6 cellular contexts compared by ENCODE assay signal in genomic region chr15:99586121-99586520, GRCh38.
"Had no signal": no experiment of that assay in that cellular context is flagged by ENCODE, and none has a peak within 500 bp of the region (broad histone marks: within the 10 kb centered on the region; RNA-seq: fewer than 3 reads in every experiment).

No MANE protein-coding gene starts in this region.

- H3K4me2 ChIP-seq: GM23338 had no signal

- H2AFZ ChIP-seq: GM23338 had no signal

- H3K4me3 ChIP-seq: GM23338 had no signal

- ATAC-seq: GM23338 had no signal

- DNase-seq: H9, HCEC 1CT, HFFc6, KG1 had no signal

- H3K4me3 Mint-ChIP-seq: GM23338, H9, HFFc6 had no signal

- H3K27me3 Mint-ChIP-seq: IgD-negative memory B cell had no signal

- H3K27ac Mint-ChIP-seq: GM23338, H9, HFFc6, IgD-negative memory B cell had no signal
